In genomic region chr5:123937230-123937629, GRCh38 we compare ENCODE assay signal across 1 cellular context.
TF ChIP-seq lines count a peak whose summit lies in the region.

No MANE protein-coding gene starts in this region.

TF ChIP-seq in liver, 16 proteins besides CTCF, POLR2A, EP300 and RAD21 (continued from another document):
- TF ChIP-seq ATF3 (IDR thresholded peaks at IDR 0.05) (no peak), JUND (IDR thresholded peaks at IDR 0.05) (no peak), YY1 (IDR thresholded peaks at IDR 0.05) (no peak)
